In the genomic region with DNA sequence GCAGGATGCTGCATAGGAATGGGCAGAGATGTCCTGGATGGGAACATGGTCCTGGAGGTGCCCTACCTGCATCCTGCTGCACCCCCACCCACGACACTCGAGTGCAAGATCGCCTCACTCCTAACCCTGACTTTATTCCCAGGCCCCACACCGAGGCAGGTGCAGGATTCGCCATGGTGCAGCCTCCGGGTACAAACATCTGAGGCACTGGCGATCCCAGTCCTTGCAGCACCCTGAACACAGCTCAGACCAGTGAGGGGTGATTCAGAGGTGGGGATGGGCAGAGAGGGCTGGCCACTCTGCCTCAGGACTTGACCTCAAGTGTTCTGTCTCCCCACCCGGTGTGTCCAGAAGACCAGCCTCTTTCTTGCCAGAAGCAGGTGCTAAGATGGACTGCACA, we compare ENCODE assay signal across 23 cellular contexts. TPM values are rescaled to one million over a fixed set of nuclear protein-coding genes. Genes with fewer than 3 reads are reported as not detected.
DNase-seq lines count a peak whose midpoint lies in the region; ATAC-seq and TF ChIP-seq lines count a peak whose summit lies in the region.
"Had no signal": no experiment of that assay in that cellular context is flagged by ENCODE, and none has a peak within 500 bp of the region (broad histone marks: within the 10 kb centered on the region; RNA-seq: fewer than 3 reads in every experiment).

No MANE protein-coding gene starts in this region.

- H3K79me2 ChIP-seq in osteoblast (ENCODE audit: insufficient read depth, low read length), result peaks cover 61% of the 10 kb centered on the region

- H2AFZ ChIP-seq in osteoblast (ENCODE audit: low read length), result no peak overlapping the region

- H3K9ac ChIP-seq in BLaER1 treated with 17β-estradiol and CSF1 and Interleukin-3, amounts not matched to agents 10 nM and 100 nM, result no peak overlapping the region

- H3K4me1 ChIP-seq in BLaER1 treated with 17β-estradiol and CSF1 and Interleukin-3, amounts not matched to agents 10 nM and 100 nM, result peaks cover 4 to 71% (median 62%) of the 10 kb centered on the region in 10 experiments; a peak in 16 of 20 replicates
- H3K4me1 ChIP-seq in osteoblast (ENCODE audit: insufficient read depth, low read length), result peaks cover 5% of the 10 kb centered on the region
- H3K4me1 ChIP-seq: prostate gland had no signal

- ATAC-seq in central memory CD8-positive, alpha-beta T cell (replicated peaks; ENCODE audit: extremely low read depth, poor library complexity, severe bottlenecking), result no peak
- no peak for ATAC-seq in GM18498 (IDR thresholded peaks at IDR 0.05; ENCODE audit: unreplicated experiment)
- ATAC-seq: heart right ventricle had no signal

- DNase-seq in central memory CD8-positive, alpha-beta T cell (ENCODE audit: low spot score in 2 of 2), result no peak
- peak; percentile 73 for DNase-seq in osteoblast (ENCODE audit: insufficient read length, low spot score, missing footprints)
- no peak for DNase-seq in NCI-H82 (lab: John Stamatoyannopoulos, UW)
- DNase-seq in NCI-H1694 (lab: John Stamatoyannopoulos, UW), result no peak
- no peak for DNase-seq in NCI-H446 treated with DMSO at 0.1 percent for 48 hours (lab: John Stamatoyannopoulos, UW)
- DNase-seq: activated CD4-positive, alpha-beta T cell treated with anti-CD3 and anti-CD28 coated beads for 48 hours; activated T-cell treated with anti-CD3 and anti-CD28 coated beads for 4 hours; Calu3; EL; heart right ventricle; KG1; naive B cell; NCI-H2081; RPMI8226; stimulated activated CD4-positive, alpha-beta T cell treated with anti-CD3 and anti-CD28 coated beads, Interleukin-4, amount 100 ng/mL, for 4 hours; substantia nigra had no signal

- H3K27ac ChIP-seq in BLaER1 treated with 17β-estradiol and CSF1 and Interleukin-3, amounts not matched to agents 10 nM and 100 nM, result no peak overlapping the region
- H3K27ac ChIP-seq in osteoblast (ENCODE audit: low read depth, low read length), result no peak overlapping the region
- H3K27ac ChIP-seq: prostate gland had no signal

- H3K4me3 ChIP-seq in BLaER1 treated with 17β-estradiol and CSF1 and Interleukin-3, amounts not matched to agents 10 nM and 100 nM, result no peak overlapping the region
- no peak overlapping the region for H3K4me3 ChIP-seq in osteoblast (ENCODE audit: insufficient read depth, low read length)
- H3K4me3 ChIP-seq: heart right ventricle, lung, prostate gland, smooth muscle cell had no signal

- in situ Hi-C loops in GM18951 (cut with MboI; ENCODE audit: low sequenced_read_pairs, unreplicated experiment), result no loop called here

- peak; percentile 20 for TF ChIP-seq POLR2A in GM18951 (IDR thresholded peaks at IDR 0.05; ENCODE audit: extremely low read depth, insufficient read depth, insufficient read length)

- H3K4me1 Mint-ChIP-seq in central memory CD8-positive, alpha-beta T cell, result peaks cover 21% of the 10 kb centered on the region

- no peaks in the 10 kb centered on the region for H3K27me3 ChIP-seq in BLaER1 treated with 17β-estradiol and CSF1 and Interleukin-3, amounts not matched to agents 10 nM and 100 nM
- H3K27me3 ChIP-seq in osteoblast (ENCODE audit: insufficient read depth, low read length), result no peaks in the 10 kb centered on the region
- H3K27me3 ChIP-seq: heart right ventricle had no signal

- TF ChIP-seq CTCF in osteoblast (IDR thresholded peaks at IDR 0.05; ENCODE audit: extremely low read depth, low read depth, low read length), result no peak

- peaks cover 76 to 100% (median 94%) of the 10 kb centered on the region in 11 experiments for H4K20me1 ChIP-seq in BLaER1 treated with 17β-estradiol and CSF1 and Interleukin-3, amounts not matched to agents 10 nM and 100 nM
- H4K20me1 ChIP-seq in osteoblast (ENCODE audit: insufficient read depth, low read length), result peaks cover 26% of the 10 kb centered on the region

- peaks cover 69% of the 10 kb centered on the region for H3K36me3 Mint-ChIP-seq in central memory CD8-positive, alpha-beta T cell (ENCODE audit: insufficient read depth)
- H3K36me3 Mint-ChIP-seq: naive B cell had no signal

- peaks cover 86 to 98% (median 92%) of the 10 kb centered on the region in 11 experiments for H3K36me3 ChIP-seq in BLaER1 treated with 17β-estradiol and CSF1 and Interleukin-3, amounts not matched to agents 10 nM and 100 nM
- H3K36me3 ChIP-seq in osteoblast (ENCODE audit: insufficient read depth, low read length), result peaks cover 15% of the 10 kb centered on the region
- H3K36me3 ChIP-seq: prostate gland had no signal

- peaks cover 0 to 5% (median 0%) of the 10 kb centered on the region in 11 experiments; a peak in 2 of 22 replicates for H3K9me3 ChIP-seq in BLaER1 treated with 17β-estradiol and CSF1 and Interleukin-3, amounts not matched to agents 10 nM and 100 nM (replicated peaks in 1 of 11)
- no peaks in the 10 kb centered on the region for H3K9me3 ChIP-seq in osteoblast (ENCODE audit: low read depth, low read length)
- H3K9me3 ChIP-seq: prostate gland had no signal

- peak overlapping the region; percentile 16 for H3K4me3 Mint-ChIP-seq in central memory CD8-positive, alpha-beta T cell
- H3K4me3 Mint-ChIP-seq: activated naive CD4-positive, alpha-beta T cell treated with anti-CD3 and anti-CD28 coated beads, Interleukin-2, amount 50 U/mL, for 24 hours; naive B cell had no signal

- peak overlapping the region in 7 of 11 experiments; percentile 16 to 68 (median 57); a peak in 14 of 22 replicates for H3K4me2 ChIP-seq in BLaER1 treated with 17β-estradiol and CSF1 and Interleukin-3, amounts not matched to agents 10 nM and 100 nM
- H3K4me2 ChIP-seq in osteoblast (ENCODE audit: insufficient read depth, low read length), result no peak overlapping the region
- H3K4me2 ChIP-seq: smooth muscle cell had no signal

- no peaks in the 10 kb centered on the region for H3K9me3 Mint-ChIP-seq in central memory CD8-positive, alpha-beta T cell
- H3K9me3 Mint-ChIP-seq: activated naive CD4-positive, alpha-beta T cell treated with anti-CD3 and anti-CD28 coated beads, Interleukin-2, amount 50 U/mL, for 24 hours; naive B cell had no signal

- no peak overlapping the region for H3K27ac Mint-ChIP-seq in central memory CD8-positive, alpha-beta T cell (ENCODE audit: low read depth)

- H3K27me3 Mint-ChIP-seq in central memory CD8-positive, alpha-beta T cell, result no peaks in the 10 kb centered on the region
- H3K27me3 Mint-ChIP-seq: activated naive CD4-positive, alpha-beta T cell treated with anti-CD3 and anti-CD28 coated beads, Interleukin-2, amount 50 U/mL, for 24 hours; naive B cell had no signal

RNA-seq across cellular contexts. Expression of a gene that starts 49.1 kb away (rescaled TPM):
- total RNA-seq in osteoblast, result 53.3 and 58.6 TPM in 2 replicates
